ENCODE assay signal across 25 cellular contexts in the genomic region with DNA sequence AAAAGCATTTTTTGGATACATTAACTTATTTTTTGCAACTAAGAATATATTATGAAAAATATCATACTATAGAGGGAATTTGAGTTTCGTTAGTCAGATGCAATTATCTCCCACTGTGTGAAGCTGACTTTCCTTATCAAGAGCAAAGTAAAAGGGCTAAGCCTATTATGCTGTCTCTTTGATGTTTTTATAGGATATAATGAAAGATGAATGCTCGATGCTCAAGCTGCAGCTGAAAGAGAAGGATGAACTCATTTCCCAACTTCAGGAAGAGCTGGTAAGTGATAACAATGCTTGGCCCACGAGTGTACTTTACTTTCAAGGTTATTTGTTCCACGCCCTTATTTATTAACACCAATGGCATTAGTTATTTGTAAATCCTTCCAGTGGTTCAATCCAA.
"Had no signal": no experiment of that assay in that cellular context is flagged by ENCODE, and none has a peak within 500 bp of the region (broad histone marks: within the 10 kb centered on the region; RNA-seq: fewer than 3 reads in every experiment).

No MANE protein-coding gene starts in this region.

- H3K4me2 ChIP-seq: neural progenitor cell had no signal

- ATAC-seq: naive thymus-derived CD8-positive, alpha-beta T cell; natural killer cell treated with Interleukin-12 subunit alpha and Interleukin-12 subunit beta and Interleukin-15 and Interleukin-18, amount 100 ng/mL, for 72 hours; pancreas; right cardiac atrium; right lobe of liver; stimulated activated effector memory CD8-positive, alpha-beta T cell treated with anti-CD3 and anti-CD28 coated beads, Interleukin-12 subunit alpha, Interleukin-12 subunit beta, amount 100 ng/mL, for 72 hours; stimulated activated naive B cell treated with anti-CD40 and anti-IgM and Interleukin-4, amounts not matched to agents 10 μg/mL and 1 μg/mL and 100 μg/mL, for 72 hours; upper lobe of right lung had no signal

- H3K9me3 ChIP-seq: pancreas, prostate gland, right lobe of liver, thoracic aorta, thyroid gland, upper lobe of right lung, uterus had no signal

- DNase-seq: naive B cell; naive thymus-derived CD8-positive, alpha-beta T cell; nephron progenitor cell; occipital lobe; pancreas; right cardiac atrium; right lobe of liver; sigmoid colon; small intestine; stimulated activated CD4-positive, alpha-beta T cell treated with anti-CD3 and anti-CD28 coated beads, Interleukin-15, amount 100 ng/mL, for 24 hours; stimulated activated CD4-positive, alpha-beta T cell treated with anti-CD3 and anti-CD28 coated beads, Interleukin-2, amount 100 ng/mL, for 24 hours; stimulated activated CD4-positive, alpha-beta T cell treated with anti-CD3 and anti-CD28 coated beads, Interleukin-2, amount 100 ng/mL, for 48 hours; stimulated activated CD4-positive, alpha-beta T cell treated with anti-CD3 and anti-CD28 coated beads, Interleukin-4, amount 100 ng/mL, for 24 hours; stimulated activated naive B cell treated with anti-CD40 and anti-IgM and Interleukin-4, amounts not matched to agents 10 μg/mL and 1 μg/mL and 100 μg/mL, for 72 hours; stimulated activated naive CD4-positive, alpha-beta T cell treated with Interleukin-2 at 50 U/mL for 16 hours; stomach; thyroid gland; upper lobe of right lung; uterus had no signal

- H3K9ac ChIP-seq: neural progenitor cell had no signal

- H3K27ac ChIP-seq: neural progenitor cell, pancreas, prostate gland, right lobe of liver, sigmoid colon, stomach, thoracic aorta, thyroid gland, tibial nerve, upper lobe of right lung, uterus had no signal

- H3K4me3 ChIP-seq: neural progenitor cell, pancreas, prostate gland, right lobe of liver, sigmoid colon, stomach, thoracic aorta, thyroid gland, tibial nerve, upper lobe of right lung, uterus had no signal

- H3K4me1 ChIP-seq: neural progenitor cell, pancreas, prostate gland, right lobe of liver, sigmoid colon, stomach, thyroid gland, tibial nerve, upper lobe of right lung, uterus had no signal

- H3K36me3 ChIP-seq: neural progenitor cell, pancreas, prostate gland, right lobe of liver, sigmoid colon, stomach, thoracic aorta, thyroid gland, tibial nerve, upper lobe of right lung, uterus had no signal

- H3K27me3 ChIP-seq: neural progenitor cell, pancreas, right lobe of liver, sigmoid colon, stomach, thyroid gland, tibial nerve, upper lobe of right lung, uterus had no signal

- H2AFZ ChIP-seq: neural progenitor cell had no signal
